In the genomic region with DNA sequence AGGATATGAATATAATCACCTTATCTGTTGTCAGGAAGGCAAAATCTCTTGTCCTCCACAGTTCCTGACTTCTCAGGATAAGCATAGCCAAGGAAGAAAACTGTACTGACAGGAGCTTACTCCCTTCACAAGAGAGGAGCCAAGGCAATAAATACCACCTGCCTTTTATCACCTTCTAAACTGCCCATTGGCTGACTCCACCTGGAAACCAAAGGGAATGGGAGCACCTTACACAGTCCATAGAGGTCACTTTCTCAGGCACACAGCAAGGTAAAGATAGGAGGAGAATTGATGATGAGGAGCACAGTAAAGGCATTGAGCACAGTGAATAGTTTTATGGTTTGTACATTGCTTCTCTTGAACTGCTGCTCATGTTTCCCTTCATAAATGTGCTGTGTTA, we compare ENCODE assay signal across 28 cellular contexts.
"Had no signal": no experiment of that assay in that cellular context is flagged by ENCODE, and none has a peak within 500 bp of the region (broad histone marks: within the 10 kb centered on the region; RNA-seq: fewer than 3 reads in every experiment).

No MANE protein-coding gene starts in this region.

- H3K36me3 ChIP-seq: adrenal gland, ascending aorta, breast epithelium, cardiac muscle cell, esophagus squamous epithelium, heart right ventricle had no signal

- H3K9me3 ChIP-seq: adrenal gland, ascending aorta, breast epithelium, esophagus squamous epithelium, gastroesophageal sphincter, heart right ventricle had no signal

- H3K4me1 ChIP-seq: adrenal gland, ascending aorta, breast epithelium had no signal

- DNase-seq: activated CD4-positive, alpha-beta memory T cell treated with anti-CD3 and anti-CD28 coated beads for 36 hours; activated CD4-positive, alpha-beta T cell treated with anti-CD3 and anti-CD28 coated beads for 36 hours; activated CD4-positive, alpha-beta T cell treated with anti-CD3 and anti-CD28 coated beads, Interleukin-2, amount 10 ng/mL, durations not matched to agents 24 days and 14 days; activated CD4-positive, CD25-positive, alpha-beta regulatory T cell treated with anti-CD3 and anti-CD28 coated beads, Interleukin-2, amount 50 U/mL, for 72 hours; activated CD8-positive, alpha-beta memory T cell treated with anti-CD3 and anti-CD28 coated beads, Interleukin-2, amount 10 ng/mL, durations not matched to agents 7 days and 5 days; activated CD8-positive, alpha-beta memory T cell treated with anti-CD3 and anti-CD28 coated beads, Interleukin-2, amount 50 U/mL, for 4 hours; activated CD8-positive, alpha-beta T cell treated with anti-CD3 and anti-CD28 coated beads, Interleukin-2, amount 10 ng/mL, durations not matched to agents 7 days and 5 days; activated effector memory CD4-positive, alpha-beta T cell treated with anti-CD3 and anti-CD28 coated beads, Interleukin-2, amount 50 U/mL, for 16 hours; activated naive CD4-positive, alpha-beta T cell treated with anti-CD3 and anti-CD28 coated beads for 36 hours; activated naive CD8-positive, alpha-beta T cell treated with anti-CD3 and anti-CD28 coated beads for 36 hours; activated naive CD8-positive, alpha-beta T cell treated with anti-CD3 and anti-CD28 coated beads, Interleukin-2, amount 50 U/mL, for 24 hours; activated T-cell treated with anti-CD3 and anti-CD28 coated beads, Interleukin-2, amount 50 U/mL, for 1 hour; activated T-cell treated with anti-CD3 and anti-CD28 coated beads, Interleukin-2, amount 50 U/mL, for 48 hours; adrenal gland; central memory CD4-positive, alpha-beta T cell; dorsolateral prefrontal cortex; effector memory CD8-positive, alpha-beta T cell; esophagus squamous epithelium; foreskin melanocyte; heart right ventricle; T-cell; T1000 had no signal

- H3K27ac ChIP-seq: adrenal gland, ascending aorta, breast epithelium, cardiac muscle cell, coronary artery, dorsolateral prefrontal cortex, epithelial cell of prostate, esophagus squamous epithelium, gastroesophageal sphincter, heart right ventricle had no signal

- H3K4me3 ChIP-seq: adrenal gland, ascending aorta, breast epithelium, cardiac muscle cell, coronary artery, dorsolateral prefrontal cortex, esophagus squamous epithelium, gastroesophageal sphincter, heart right ventricle had no signal

- H3K27me3 ChIP-seq: adrenal gland, ascending aorta, breast epithelium, cardiac muscle cell, dorsolateral prefrontal cortex, esophagus squamous epithelium, gastroesophageal sphincter, heart right ventricle had no signal
